In the genomic region with DNA sequence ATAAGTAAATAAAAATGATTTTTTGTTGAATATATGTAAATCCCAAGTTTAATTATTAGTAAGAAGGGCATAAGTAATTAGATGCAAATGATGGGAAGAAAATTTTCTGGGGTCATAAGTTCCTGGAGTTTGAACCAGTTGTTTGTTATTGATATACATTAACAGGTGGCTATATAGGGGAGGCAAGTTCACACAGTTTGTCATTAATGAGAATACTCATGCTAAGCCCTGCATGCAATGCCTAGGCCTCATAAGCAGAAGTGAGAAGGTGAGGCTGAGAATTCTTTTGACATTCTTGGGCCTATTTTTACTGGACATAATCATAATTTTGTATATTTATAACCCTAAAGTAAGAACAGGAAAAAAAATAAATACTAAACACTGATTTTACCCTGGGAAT, we compare ENCODE assay signal across 21 cellular contexts.
"Had no signal": no experiment of that assay in that cellular context is flagged by ENCODE, and none has a peak within 500 bp of the region (broad histone marks: within the 10 kb centered on the region; RNA-seq: fewer than 3 reads in every experiment).

No MANE protein-coding gene starts in this region.

- H3K9me3 ChIP-seq: lower lobe of right lung, ovary, right lobe of liver, suprapubic skin, thyroid gland had no signal

- DNase-seq: effector CD4-positive, alpha-beta T cell; endodermal cell; erythroblast; foreskin keratinocyte; head of caudate nucleus; kidney; left cardiac atrium; left ventricle myocardium inferior; lower lobe of right lung; natural killer cell; ovary; right lobe of liver; stimulated activated CD4-positive, alpha-beta T cell treated with anti-CD3 and anti-CD28 coated beads, Interleukin-4, amount 100 ng/mL, for 1 hour; stimulated activated CD8-positive, alpha-beta memory T cell treated with anti-CD3 and anti-CD28 coated beads, Interleukin-4, amount 100 ng/mL, for 48 hours; stimulated activated naive CD8-positive, alpha-beta T cell treated with anti-CD3 and anti-CD28 coated beads, Interleukin-15, Interleukin-2, amounts not matched to agents 100 U/mL and 50 U/mL, for 24 hours; thyroid gland had no signal

- FAIRE-seq: endothelial cell of umbilical vein, urothelium cell line had no signal

- H3K36me3 ChIP-seq: left ventricle myocardium inferior, lower lobe of right lung, ovary, right lobe of liver, suprapubic skin, thyroid gland had no signal

- ATAC-seq: foreskin keratinocyte; left cardiac atrium; lower lobe of right lung; natural killer cell; right lobe of liver; stimulated activated effector memory CD8-positive, alpha-beta T cell treated with anti-CD3 and anti-CD28 coated beads, Interleukin-12 subunit alpha, Interleukin-12 subunit beta, amount 100 ng/mL, for 72 hours; stimulated activated naive CD8-positive, alpha-beta T cell treated with anti-CD3 and anti-CD28 coated beads, Interleukin-15, Interleukin-2, amounts not matched to agents 100 U/mL and 50 U/mL, for 24 hours had no signal

- H3K27me3 ChIP-seq: foreskin keratinocyte, hepatocyte, ovary, right lobe of liver, suprapubic skin, thyroid gland had no signal

- H3K27ac ChIP-seq: foreskin keratinocyte, hepatocyte, left ventricle myocardium inferior, lower lobe of right lung, ovary, right lobe of liver, suprapubic skin, thyroid gland had no signal

- H3K4me3 ChIP-seq: hepatocyte, left ventricle myocardium inferior, lower lobe of right lung, ovary, right lobe of liver, suprapubic skin, thyroid gland had no signal

- H3K4me1 ChIP-seq: foreskin keratinocyte, left ventricle myocardium inferior, lower lobe of right lung, right lobe of liver, suprapubic skin, thyroid gland had no signal
